Comparison of ENCODE assay signal across 20 cellular contexts in the genomic region with DNA sequence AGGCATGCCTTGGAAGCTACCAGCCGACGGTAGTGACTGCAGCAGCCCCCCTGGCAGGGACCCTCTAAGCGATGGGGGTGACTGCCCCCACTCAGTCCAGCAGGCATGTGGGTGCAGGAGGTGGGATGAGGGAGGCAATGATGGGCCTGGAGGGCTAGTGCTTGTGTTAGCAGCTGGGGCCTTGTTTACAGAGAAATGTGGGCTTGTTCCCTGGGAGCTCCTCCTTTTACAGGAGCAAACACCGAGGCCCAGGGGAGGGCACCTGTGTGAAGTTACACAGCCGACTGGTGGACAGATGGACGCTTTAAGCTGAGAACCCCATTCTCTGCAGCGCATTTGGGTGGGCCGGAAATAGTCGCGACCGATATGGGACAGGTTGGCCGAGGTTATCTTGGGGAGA.
DNase-seq lines count a peak whose midpoint lies in the region; ATAC-seq, FAIRE-seq and TF ChIP-seq lines count a peak whose summit lies in the region.
"Had no signal": no experiment of that assay in that cellular context is flagged by ENCODE, and none has a peak within 500 bp of the region (broad histone marks: within the 10 kb centered on the region; RNA-seq: fewer than 3 reads in every experiment).

No MANE protein-coding gene starts in this region.

- H3K36me3 ChIP-seq in right atrium auricular region, result no peaks in the 10 kb centered on the region
- no peaks in the 10 kb centered on the region for H3K36me3 ChIP-seq in left ventricle myocardium inferior
- no peaks in the 10 kb centered on the region for H3K36me3 ChIP-seq in kidney (ENCODE audit: control insufficient read depth in 1 of 2, insufficient read depth in 2 of 2, low read length in 2 of 2)
- H3K36me3 ChIP-seq in testis (ENCODE audit: low read depth, missing control alignments), result no peaks in the 10 kb centered on the region

- TF ChIP-seq CTCF in right atrium auricular region (IDR thresholded peaks at IDR 0.05), result no peak
- TF ChIP-seq CTCF in left ventricle myocardium inferior (IDR thresholded peaks at IDR 0.05; ENCODE audit: borderline replicate concordance), result no peak
- no peak for TF ChIP-seq CTCF in kidney (IDR thresholded peaks at IDR 0.05; ENCODE audit: borderline replicate concordance, extremely low read depth, insufficient read depth)
- no peak for TF ChIP-seq CTCF in testis (IDR thresholded peaks at IDR 0.05)
- no peak for TF ChIP-seq CTCF in D721Med (IDR thresholded peaks at IDR 0.05; ENCODE audit: insufficient read depth, missing control alignments)

- H3K27me3 ChIP-seq in right atrium auricular region (no peaks in the 10 kb centered on the region), left ventricle myocardium inferior (ENCODE audit: low read depth) (no peaks in the 10 kb centered on the region), testis (no peaks in the 10 kb centered on the region)

- intact Hi-C loops in left ventricle myocardium inferior (cut with micrococcal nuclease) (no loop called here), kidney (cut with DNase I) (no loop called here), posterior vena cava (cut with DNase I) (no loop called here), testis (cut with DNase I; ENCODE audit: low total_unique reads) (no loop called here), Right ventricle myocardium inferior (cut with DNase I) (no loop called here)

- H3K4me1 ChIP-seq in right atrium auricular region, result no peaks in the 10 kb centered on the region
- H3K4me1 ChIP-seq in left ventricle myocardium inferior, result no peaks in the 10 kb centered on the region
- H3K4me1 ChIP-seq in kidney (ENCODE audit: control insufficient read depth in 1 of 2, insufficient read depth in 1 of 2, low read depth in 1 of 2, low read length in 2 of 2), result no peaks in the 10 kb centered on the region
- no peaks in the 10 kb centered on the region for H3K4me1 ChIP-seq in testis

- DNase-seq in right atrium auricular region (ENCODE audit: low spot score) (peak; percentile 30), left ventricle myocardium inferior (no peak), kidney (peak; percentile 46), posterior vena cava (ENCODE audit: low spot score) (peak; percentile 62), testis (no peak), Right ventricle myocardium inferior (ENCODE audit: missing footprints) (no peak), D721Med (ENCODE audit: insufficient read length, low spot score) (no peak)
- DNase-seq: 8988T, DND-41, HCEC 1CT, KBM-7, MV-4-11, NCI-H1417, NCI-H187 treated with DMSO at 0.1 percent for 48 hours, NCI-H446, PC-3 had no signal

- TF ChIP-seq POLR2A in testis (IDR thresholded peaks at IDR 0.05), result no peak

- H3K9me3 ChIP-seq in right atrium auricular region (no peaks in the 10 kb centered on the region), left ventricle myocardium inferior (replicated peaks) (peaks cover 12% of the 10 kb centered on the region), kidney (ENCODE audit: control insufficient read depth in 1 of 2, low read length in 2 of 2) (no peaks in the 10 kb centered on the region), testis (no peaks in the 10 kb centered on the region)

- no peak overlapping the region for H3K4me3 ChIP-seq in right atrium auricular region
- H3K4me3 ChIP-seq in left ventricle myocardium inferior, result no peak overlapping the region
- H3K4me3 ChIP-seq in kidney (ENCODE audit: low read length in 2 of 2), result no peak overlapping the region
- no peak overlapping the region for H3K4me3 ChIP-seq in testis
- H3K4me3 ChIP-seq: GM12878 had no signal

- WGBS in testis, 2 donors, result 86 to 87% methylated on average over 12 of the region's 12 CpGs

- H3K27ac ChIP-seq in right atrium auricular region (no peak overlapping the region), left ventricle myocardium inferior (replicated peaks) (no peak overlapping the region), kidney (ENCODE audit: low read depth in 2 of 2, low read length in 2 of 2) (no peak overlapping the region), testis (no peak overlapping the region)

- ATAC-seq in Right ventricle myocardium inferior (no peak), HG03432 (IDR thresholded peaks at IDR 0.05; ENCODE audit: unreplicated experiment) (no peak)
- ATAC-seq: CD8-positive, alpha-beta T cell; GM12878; PC-3 had no signal

- no peak for FAIRE-seq in kidney (lab: Jason Lieb, UNC)
- FAIRE-seq in D721Med (lab: Jason Lieb, UNC), result no peak
- FAIRE-seq: G401.6, GM12878 had no signal

- H3K9ac ChIP-seq in kidney (ENCODE audit: low read length in 2 of 2), result no peak overlapping the region

Comparison
In these comparisons a context has a peak if more than half of its experiments do, and no peak if none do; other contexts are left out.
1. DNase-seq: peak in right atrium auricular region (single experiment), kidney (single experiment) and posterior vena cava (single experiment); none in left ventricle myocardium inferior (single experiment), testis (single experiment), Right ventricle myocardium inferior (single experiment) and D721Med (single experiment).